1 cellular context compared by ENCODE assay signal in the genomic region with DNA sequence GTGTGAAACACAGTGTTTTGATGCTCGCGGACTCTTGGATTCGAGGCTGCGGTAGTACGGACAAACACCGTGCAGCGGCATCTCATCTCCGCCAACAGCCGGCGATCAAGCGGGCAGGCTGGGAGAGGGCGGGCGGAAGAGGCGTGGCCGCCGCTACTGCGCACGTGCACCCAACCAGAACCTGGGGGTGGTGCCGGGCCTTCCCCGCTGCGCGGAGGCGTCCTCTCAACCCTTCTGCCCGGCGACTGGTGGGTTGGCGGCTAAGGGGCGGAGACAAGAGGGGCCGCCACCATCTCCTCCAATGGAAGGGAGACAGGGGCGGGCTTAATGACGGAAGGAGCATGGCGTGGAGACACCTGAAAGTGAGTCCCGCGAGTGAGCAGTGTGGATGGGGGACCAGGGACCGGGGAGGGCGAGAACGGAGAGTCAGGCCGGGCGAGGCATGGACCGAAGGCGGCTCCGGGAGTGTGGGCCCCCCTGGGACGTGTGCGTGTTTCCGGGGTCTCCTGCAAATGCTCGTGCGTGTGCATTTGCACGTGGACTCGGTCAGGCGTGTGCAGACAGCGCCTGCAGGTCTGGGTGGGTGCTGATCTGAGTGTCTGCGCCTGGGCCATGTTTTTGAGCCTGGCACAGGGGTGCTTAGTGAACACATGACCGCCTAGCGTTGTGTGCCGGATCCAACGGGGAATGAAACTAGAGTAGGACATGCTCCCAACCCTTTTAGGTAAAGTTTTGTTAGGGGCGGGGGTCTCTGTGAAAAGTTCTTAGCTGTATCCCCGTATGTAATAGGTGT.
TF ChIP-seq lines count a peak whose summit lies in the region.

A gene (plus strand): TSS at position 321 of the 793 bp plus-strand sequence. CDS start 21 bp downstream, at position 342.

TF ChIP-seq in HepG2, 621 proteins besides CTCF, POLR2A, EP300 and RAD21 (continued from another document and continues in another):
- TF ChIP-seq, protein P1, sequence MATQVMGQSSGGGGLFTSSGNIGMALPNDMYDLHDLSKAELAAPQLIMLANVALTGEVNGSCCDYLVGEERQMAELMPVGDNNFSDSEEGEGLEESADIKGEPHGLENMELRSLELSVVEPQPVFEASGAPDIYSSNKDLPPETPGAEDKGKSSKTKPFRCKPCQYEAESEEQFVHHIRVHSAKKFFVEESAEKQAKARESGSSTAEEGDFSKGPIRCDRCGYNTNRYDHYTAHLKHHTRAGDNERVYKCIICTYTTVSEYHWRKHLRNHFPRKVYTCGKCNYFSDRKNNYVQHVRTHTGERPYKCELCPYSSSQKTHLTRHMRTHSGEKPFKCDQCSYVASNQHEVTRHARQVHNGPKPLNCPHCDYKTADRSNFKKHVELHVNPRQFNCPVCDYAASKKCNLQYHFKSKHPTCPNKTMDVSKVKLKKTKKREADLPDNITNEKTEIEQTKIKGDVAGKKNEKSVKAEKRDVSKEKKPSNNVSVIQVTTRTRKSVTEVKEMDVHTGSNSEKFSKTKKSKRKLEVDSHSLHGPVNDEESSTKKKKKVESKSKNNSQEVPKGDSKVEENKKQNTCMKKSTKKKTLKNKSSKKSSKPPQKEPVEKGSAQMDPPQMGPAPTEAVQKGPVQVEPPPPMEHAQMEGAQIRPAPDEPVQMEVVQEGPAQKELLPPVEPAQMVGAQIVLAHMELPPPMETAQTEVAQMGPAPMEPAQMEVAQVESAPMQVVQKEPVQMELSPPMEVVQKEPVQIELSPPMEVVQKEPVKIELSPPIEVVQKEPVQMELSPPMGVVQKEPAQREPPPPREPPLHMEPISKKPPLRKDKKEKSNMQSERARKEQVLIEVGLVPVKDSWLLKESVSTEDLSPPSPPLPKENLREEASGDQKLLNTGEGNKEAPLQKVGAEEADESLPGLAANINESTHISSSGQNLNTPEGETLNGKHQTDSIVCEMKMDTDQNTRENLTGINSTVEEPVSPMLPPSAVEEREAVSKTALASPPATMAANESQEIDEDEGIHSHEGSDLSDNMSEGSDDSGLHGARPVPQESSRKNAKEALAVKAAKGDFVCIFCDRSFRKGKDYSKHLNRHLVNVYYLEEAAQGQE (IDR thresholded peaks at IDR 0.05; ENCODE audit: borderline replicate concordance in 1 of 2, low read depth in 1 of 2, low read length in 2 of 2) = peak in 1 of 2 experiments; percentile 67; a peak in 1 of 4 replicates
- TF ChIP-seq NFE2 (CRISPR knock-in tag; IDR thresholded peaks at IDR 0.05) (no peak), BRD4 (CRISPR knock-in tag; IDR thresholded peaks at IDR 0.05) (peak; percentile 84), ZNF432 (CRISPR knock-in tag; IDR thresholded peaks at IDR 0.05; ENCODE audit: borderline replicate concordance) (no peak), ZNF331 (CRISPR knock-in tag; IDR thresholded peaks at IDR 0.05) (peak; percentile 25; the same call in 1 of the 2 replicates), ZNF619 (CRISPR knock-in tag; IDR thresholded peaks at IDR 0.05) (peak; percentile 81; the same call in 1 of the 2 replicates), SMAD9 (CRISPR knock-in tag; IDR thresholded peaks at IDR 0.05) (no peak), KDM2A (CRISPR knock-in tag; IDR thresholded peaks at IDR 0.05; ENCODE audit: borderline replicate concordance, low read depth) (peak; percentile 78), ZBTB1 (CRISPR knock-in tag; IDR thresholded peaks at IDR 0.05; ENCODE audit: borderline replicate concordance) (no peak), HOXA9 (CRISPR knock-in tag; IDR thresholded peaks at IDR 0.05; ENCODE audit: borderline replicate concordance) (peak; percentile 60; the same call in 1 of the 2 replicates), RXRA (CRISPR knock-in tag; IDR thresholded peaks at IDR 0.05) (peak; percentile 77; the same call in 1 of the 2 replicates), ZNF644 (CRISPR knock-in tag; IDR thresholded peaks at IDR 0.05; ENCODE audit: low read depth) (no peak), ELF3 (CRISPR knock-in tag; IDR thresholded peaks at IDR 0.05) (no peak), ZBTB42 (CRISPR knock-in tag; IDR thresholded peaks at IDR 0.05) (no peak), SKI (IDR thresholded peaks at IDR 0.05; ENCODE audit: partially characterized antibody) (peak; percentile 16), ZNF747 (CRISPR knock-in tag; IDR thresholded peaks at IDR 0.05; ENCODE audit: borderline replicate concordance) (no peak), HMGA1 (CRISPR knock-in tag; conservative IDR thresholded peaks at IDR 0.05) (no peak)
- TF ChIP-seq, protein P2, sequence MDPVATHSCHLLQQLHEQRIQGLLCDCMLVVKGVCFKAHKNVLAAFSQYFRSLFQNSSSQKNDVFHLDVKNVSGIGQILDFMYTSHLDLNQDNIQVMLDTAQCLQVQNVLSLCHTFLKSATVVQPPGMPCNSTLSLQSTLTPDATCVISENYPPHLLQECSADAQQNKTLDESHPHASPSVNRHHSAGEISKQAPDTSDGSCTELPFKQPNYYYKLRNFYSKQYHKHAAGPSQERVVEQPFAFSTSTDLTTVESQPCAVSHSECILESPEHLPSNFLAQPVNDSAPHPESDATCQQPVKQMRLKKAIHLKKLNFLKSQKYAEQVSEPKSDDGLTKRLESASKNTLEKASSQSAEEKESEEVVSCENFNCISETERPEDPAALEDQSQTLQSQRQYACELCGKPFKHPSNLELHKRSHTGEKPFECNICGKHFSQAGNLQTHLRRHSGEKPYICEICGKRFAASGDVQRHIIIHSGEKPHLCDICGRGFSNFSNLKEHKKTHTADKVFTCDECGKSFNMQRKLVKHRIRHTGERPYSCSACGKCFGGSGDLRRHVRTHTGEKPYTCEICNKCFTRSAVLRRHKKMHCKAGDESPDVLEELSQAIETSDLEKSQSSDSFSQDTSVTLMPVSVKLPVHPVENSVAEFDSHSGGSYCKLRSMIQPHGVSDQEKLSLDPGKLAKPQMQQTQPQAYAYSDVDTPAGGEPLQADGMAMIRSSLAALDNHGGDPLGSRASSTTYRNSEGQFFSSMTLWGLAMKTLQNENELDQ (CRISPR knock-in tag; IDR thresholded peaks at IDR 0.05; ENCODE audit: borderline replicate concordance) = no peak
- TF ChIP-seq, protein P3, sequence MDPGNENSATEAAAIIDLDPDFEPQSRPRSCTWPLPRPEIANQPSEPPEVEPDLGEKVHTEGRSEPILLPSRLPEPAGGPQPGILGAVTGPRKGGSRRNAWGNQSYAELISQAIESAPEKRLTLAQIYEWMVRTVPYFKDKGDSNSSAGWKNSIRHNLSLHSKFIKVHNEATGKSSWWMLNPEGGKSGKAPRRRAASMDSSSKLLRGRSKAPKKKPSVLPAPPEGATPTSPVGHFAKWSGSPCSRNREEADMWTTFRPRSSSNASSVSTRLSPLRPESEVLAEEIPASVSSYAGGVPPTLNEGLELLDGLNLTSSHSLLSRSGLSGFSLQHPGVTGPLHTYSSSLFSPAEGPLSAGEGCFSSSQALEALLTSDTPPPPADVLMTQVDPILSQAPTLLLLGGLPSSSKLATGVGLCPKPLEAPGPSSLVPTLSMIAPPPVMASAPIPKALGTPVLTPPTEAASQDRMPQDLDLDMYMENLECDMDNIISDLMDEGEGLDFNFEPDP (CRISPR knock-in tag; conservative IDR thresholded peaks at IDR 0.05) = no peak
- TF ChIP-seq, protein P4, sequence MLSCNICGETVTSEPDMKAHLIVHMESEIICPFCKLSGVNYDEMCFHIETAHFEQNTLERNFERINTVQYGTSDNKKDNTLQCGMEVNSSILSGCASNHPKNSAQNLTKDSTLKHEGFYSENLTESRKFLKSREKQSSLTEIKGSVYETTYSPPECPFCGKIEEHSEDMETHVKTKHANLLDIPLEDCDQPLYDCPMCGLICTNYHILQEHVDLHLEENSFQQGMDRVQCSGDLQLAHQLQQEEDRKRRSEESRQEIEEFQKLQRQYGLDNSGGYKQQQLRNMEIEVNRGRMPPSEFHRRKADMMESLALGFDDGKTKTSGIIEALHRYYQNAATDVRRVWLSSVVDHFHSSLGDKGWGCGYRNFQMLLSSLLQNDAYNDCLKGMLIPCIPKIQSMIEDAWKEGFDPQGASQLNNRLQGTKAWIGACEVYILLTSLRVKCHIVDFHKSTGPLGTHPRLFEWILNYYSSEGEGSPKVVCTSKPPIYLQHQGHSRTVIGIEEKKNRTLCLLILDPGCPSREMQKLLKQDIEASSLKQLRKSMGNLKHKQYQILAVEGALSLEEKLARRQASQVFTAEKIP (CRISPR knock-in tag; IDR thresholded peaks at IDR 0.05; ENCODE audit: borderline replicate concordance) = no peak
- TF ChIP-seq, protein P5, sequence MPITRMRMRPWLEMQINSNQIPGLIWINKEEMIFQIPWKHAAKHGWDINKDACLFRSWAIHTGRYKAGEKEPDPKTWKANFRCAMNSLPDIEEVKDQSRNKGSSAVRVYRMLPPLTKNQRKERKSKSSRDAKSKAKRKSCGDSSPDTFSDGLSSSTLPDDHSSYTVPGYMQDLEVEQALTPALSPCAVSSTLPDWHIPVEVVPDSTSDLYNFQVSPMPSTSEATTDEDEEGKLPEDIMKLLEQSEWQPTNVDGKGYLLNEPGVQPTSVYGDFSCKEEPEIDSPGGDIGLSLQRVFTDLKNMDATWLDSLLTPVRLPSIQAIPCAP (CRISPR knock-in tag; IDR thresholded peaks at IDR 0.05; ENCODE audit: low read depth) = peak; percentile 72; the same call in 1 of the 2 replicates
- TF ChIP-seq, protein P6, sequence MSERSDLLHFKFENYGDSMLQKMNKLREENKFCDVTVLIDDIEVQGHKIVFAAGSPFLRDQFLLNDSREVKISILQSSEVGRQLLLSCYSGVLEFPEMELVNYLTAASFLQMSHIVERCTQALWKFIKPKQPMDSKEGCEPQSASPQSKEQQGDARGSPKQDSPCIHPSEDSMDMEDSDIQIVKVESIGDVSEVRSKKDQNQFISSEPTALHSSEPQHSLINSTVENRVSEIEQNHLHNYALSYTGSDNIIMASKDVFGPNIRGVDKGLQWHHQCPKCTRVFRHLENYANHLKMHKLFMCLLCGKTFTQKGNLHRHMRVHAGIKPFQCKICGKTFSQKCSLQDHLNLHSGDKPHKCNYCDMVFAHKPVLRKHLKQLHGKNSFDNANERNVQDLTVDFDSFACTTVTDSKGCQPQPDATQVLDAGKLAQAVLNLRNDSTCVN (CRISPR knock-in tag; IDR thresholded peaks at IDR 0.05; ENCODE audit: borderline replicate concordance) = no peak; the same call in 1 of the 2 replicates
- TF ChIP-seq, protein P7, sequence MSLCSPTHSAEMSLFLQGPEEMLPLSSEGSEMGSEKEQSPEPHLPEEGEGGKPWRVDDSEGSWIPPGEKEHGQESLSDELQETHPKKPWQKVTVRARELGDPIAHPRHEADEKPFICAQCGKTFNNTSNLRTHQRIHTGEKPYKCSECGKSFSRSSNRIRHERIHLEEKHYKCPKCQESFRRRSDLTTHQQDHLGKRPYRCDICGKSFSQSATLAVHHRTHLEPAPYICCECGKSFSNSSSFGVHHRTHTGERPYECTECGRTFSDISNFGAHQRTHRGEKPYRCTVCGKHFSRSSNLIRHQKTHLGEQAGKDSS (CRISPR knock-in tag; IDR thresholded peaks at IDR 0.05; ENCODE audit: borderline replicate concordance, low read depth) = peak; percentile 91
- TF ChIP-seq, protein P8, sequence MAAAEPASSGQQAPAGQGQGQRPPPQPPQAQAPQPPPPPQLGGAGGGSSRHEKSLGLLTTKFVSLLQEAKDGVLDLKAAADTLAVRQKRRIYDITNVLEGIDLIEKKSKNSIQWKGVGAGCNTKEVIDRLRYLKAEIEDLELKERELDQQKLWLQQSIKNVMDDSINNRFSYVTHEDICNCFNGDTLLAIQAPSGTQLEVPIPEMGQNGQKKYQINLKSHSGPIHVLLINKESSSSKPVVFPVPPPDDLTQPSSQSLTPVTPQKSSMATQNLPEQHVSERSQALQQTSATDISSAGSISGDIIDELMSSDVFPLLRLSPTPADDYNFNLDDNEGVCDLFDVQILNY (CRISPR knock-in tag; conservative IDR thresholded peaks at IDR 0.05) = no peak
- TF ChIP-seq, protein P9, sequence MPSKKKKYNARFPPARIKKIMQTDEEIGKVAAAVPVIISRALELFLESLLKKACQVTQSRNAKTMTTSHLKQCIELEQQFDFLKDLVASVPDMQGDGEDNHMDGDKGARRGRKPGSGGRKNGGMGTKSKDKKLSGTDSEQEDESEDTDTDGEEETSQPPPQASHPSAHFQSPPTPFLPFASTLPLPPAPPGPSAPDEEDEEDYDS (CRISPR knock-in tag; IDR thresholded peaks at IDR 0.05) = peak; percentile 95
- TF ChIP-seq, protein P10, sequence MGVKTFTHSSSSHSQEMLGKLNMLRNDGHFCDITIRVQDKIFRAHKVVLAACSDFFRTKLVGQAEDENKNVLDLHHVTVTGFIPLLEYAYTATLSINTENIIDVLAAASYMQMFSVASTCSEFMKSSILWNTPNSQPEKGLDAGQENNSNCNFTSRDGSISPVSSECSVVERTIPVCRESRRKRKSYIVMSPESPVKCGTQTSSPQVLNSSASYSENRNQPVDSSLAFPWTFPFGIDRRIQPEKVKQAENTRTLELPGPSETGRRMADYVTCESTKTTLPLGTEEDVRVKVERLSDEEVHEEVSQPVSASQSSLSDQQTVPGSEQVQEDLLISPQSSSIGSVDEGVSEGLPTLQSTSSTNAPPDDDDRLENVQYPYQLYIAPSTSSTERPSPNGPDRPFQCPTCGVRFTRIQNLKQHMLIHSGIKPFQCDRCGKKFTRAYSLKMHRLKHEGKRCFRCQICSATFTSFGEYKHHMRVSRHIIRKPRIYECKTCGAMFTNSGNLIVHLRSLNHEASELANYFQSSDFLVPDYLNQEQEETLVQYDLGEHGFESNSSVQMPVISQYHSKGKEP (CRISPR knock-in tag; IDR thresholded peaks at IDR 0.05) = no peak
- TF ChIP-seq, protein P11, sequence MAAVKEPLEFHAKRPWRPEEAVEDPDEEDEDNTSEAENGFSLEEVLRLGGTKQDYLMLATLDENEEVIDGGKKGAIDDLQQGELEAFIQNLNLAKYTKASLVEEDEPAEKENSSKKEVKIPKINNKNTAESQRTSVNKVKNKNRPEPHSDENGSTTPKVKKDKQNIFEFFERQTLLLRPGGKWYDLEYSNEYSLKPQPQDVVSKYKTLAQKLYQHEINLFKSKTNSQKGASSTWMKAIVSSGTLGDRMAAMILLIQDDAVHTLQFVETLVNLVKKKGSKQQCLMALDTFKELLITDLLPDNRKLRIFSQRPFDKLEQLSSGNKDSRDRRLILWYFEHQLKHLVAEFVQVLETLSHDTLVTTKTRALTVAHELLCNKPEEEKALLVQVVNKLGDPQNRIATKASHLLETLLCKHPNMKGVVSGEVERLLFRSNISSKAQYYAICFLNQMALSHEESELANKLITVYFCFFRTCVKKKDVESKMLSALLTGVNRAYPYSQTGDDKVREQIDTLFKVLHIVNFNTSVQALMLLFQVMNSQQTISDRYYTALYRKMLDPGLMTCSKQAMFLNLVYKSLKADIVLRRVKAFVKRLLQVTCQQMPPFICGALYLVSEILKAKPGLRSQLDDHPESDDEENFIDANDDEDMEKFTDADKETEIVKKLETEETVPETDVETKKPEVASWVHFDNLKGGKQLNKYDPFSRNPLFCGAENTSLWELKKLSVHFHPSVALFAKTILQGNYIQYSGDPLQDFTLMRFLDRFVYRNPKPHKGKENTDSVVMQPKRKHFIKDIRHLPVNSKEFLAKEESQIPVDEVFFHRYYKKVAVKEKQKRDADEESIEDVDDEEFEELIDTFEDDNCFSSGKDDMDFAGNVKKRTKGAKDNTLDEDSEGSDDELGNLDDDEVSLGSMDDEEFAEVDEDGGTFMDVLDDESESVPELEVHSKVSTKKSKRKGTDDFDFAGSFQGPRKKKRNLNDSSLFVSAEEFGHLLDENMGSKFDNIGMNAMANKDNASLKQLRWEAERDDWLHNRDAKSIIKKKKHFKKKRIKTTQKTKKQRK (IDR thresholded peaks at IDR 0.05; ENCODE audit: low read length) = no peak
